ENCODE assay signal across 23 cellular contexts in the genomic region with DNA sequence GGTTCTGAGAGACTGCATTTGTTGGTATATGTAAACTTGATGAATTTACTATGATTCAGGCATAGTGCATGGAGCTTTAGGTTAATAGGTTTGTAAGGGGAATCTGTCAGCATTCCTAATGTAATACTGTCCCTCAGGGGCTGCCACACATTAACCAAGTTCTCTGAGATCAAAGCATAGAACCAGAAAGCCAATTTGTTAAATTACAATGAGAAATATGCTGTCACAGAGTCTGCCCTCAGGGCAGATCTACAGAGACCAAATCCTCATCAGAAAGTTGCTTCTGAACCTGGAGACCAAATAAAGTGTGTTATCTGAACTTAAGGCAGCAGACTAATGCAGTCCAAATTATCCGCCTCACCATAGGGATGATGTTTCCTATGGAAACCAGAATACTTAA.
"Had no signal": no experiment of that assay in that cellular context is flagged by ENCODE, and none has a peak within 500 bp of the region (broad histone marks: within the 10 kb centered on the region; RNA-seq: fewer than 3 reads in every experiment).

No MANE protein-coding gene starts in this region.

- H3K27me3 Mint-ChIP-seq: activated CD4-positive, alpha-beta memory T cell treated with anti-CD3 and anti-CD28 coated beads, Interleukin-2, amount 10 ng/mL, durations not matched to agents 7 days and 5 days; activated naive CD8-positive, alpha-beta T cell; activated T-helper 17 cell treated with anti-CD3 and anti-CD28 coated beads, Interleukin-2, amount 50 U/mL, for 72 hours; T-cell had no signal

- H3K27ac Mint-ChIP-seq: activated CD4-positive, alpha-beta memory T cell treated with anti-CD3 and anti-CD28 coated beads, Interleukin-2, amount 10 ng/mL, durations not matched to agents 7 days and 5 days; activated naive CD4-positive, alpha-beta T cell treated with anti-CD3 and anti-CD28 coated beads for 36 hours; activated naive CD8-positive, alpha-beta T cell; activated T-helper 17 cell treated with anti-CD3 and anti-CD28 coated beads, Interleukin-2, amount 50 U/mL, for 72 hours; T-cell had no signal

- H3K36me3 Mint-ChIP-seq: activated naive CD8-positive, alpha-beta T cell; T-cell had no signal

- H3K4me1 Mint-ChIP-seq: activated CD4-positive, alpha-beta memory T cell treated with anti-CD3 and anti-CD28 coated beads, Interleukin-2, amount 10 ng/mL, durations not matched to agents 7 days and 5 days; activated T-helper 17 cell treated with anti-CD3 and anti-CD28 coated beads, Interleukin-2, amount 50 U/mL, for 72 hours; T-cell had no signal

- DNase-seq: activated CD4-positive, alpha-beta memory T cell treated with anti-CD3 and anti-CD28 coated beads, Interleukin-2, amount 10 ng/mL, durations not matched to agents 7 days and 5 days; activated CD4-positive, alpha-beta T cell treated with anti-CD3 and anti-CD28 coated beads, Interleukin-2, amount 50 U/mL, for 1 hour; activated CD4-positive, CD25-positive, alpha-beta regulatory T cell; activated gamma-delta T cell; activated naive CD4-positive, alpha-beta T cell treated with anti-CD3 and anti-CD28 coated beads for 36 hours; activated T-cell treated with anti-CD3 and anti-CD28 coated beads for 4 hours; activated T-cell treated with anti-CD3 and anti-CD28 coated beads, Interleukin-2, amount 50 U/mL, for 48 hours; brain microvascular endothelial cell; MM.1S; NCI-H1105 treated with DMSO at 0.1 percent for 48 hours; NCI-H1436 treated with DMSO at 0.1 percent for 48 hours; NCI-H187; NCI-H2081; NCI-H510A treated with DMSO at 0.1 percent for 48 hours; NCI-H69; Peyer's patch; SHP77 treated with DMSO at 0.1 percent for 48 hours; T-cell; T-helper 2 cell had no signal

- H3K4me3 Mint-ChIP-seq: activated CD4-positive, alpha-beta memory T cell treated with anti-CD3 and anti-CD28 coated beads, Interleukin-2, amount 10 ng/mL, durations not matched to agents 7 days and 5 days; activated naive CD4-positive, alpha-beta T cell treated with anti-CD3 and anti-CD28 coated beads for 36 hours; activated naive CD8-positive, alpha-beta T cell; activated T-helper 17 cell treated with anti-CD3 and anti-CD28 coated beads, Interleukin-2, amount 50 U/mL, for 72 hours; T-cell had no signal

- H3K9me3 Mint-ChIP-seq: activated naive CD4-positive, alpha-beta T cell treated with anti-CD3 and anti-CD28 coated beads for 36 hours had no signal

- H3K4me1 ChIP-seq: Peyer's patch had no signal

- H3K36me3 ChIP-seq: brain microvascular endothelial cell, cardiac muscle cell, Peyer's patch had no signal

- ATAC-seq: activated T-helper 17 cell treated with anti-CD3 and anti-CD28 coated beads, Interleukin-2, amount 50 U/mL, for 72 hours; T-cell had no signal

- H3K4me3 ChIP-seq: cardiac muscle cell, Peyer's patch had no signal

- H3K27ac ChIP-seq: brain microvascular endothelial cell, cardiac muscle cell, Peyer's patch, VCaP had no signal

- H3K9me3 ChIP-seq: Peyer's patch had no signal

- H3K27me3 ChIP-seq: brain microvascular endothelial cell, cardiac muscle cell, Peyer's patch had no signal
